Comparison of ENCODE assay signal across 25 cellular contexts in genomic region chr7:49866076-49866735, GRCh38.
DNase-seq lines count a peak whose midpoint lies in the region; ATAC-seq and TF ChIP-seq lines count a peak whose summit lies in the region.
"Had no signal": no experiment of that assay in that cellular context is flagged by ENCODE, and none has a peak within 500 bp of the region (broad histone marks: within the 10 kb centered on the region; RNA-seq: fewer than 3 reads in every experiment).

No MANE protein-coding gene starts in this region.

- TF ChIP-seq EP300 in suprapubic skin (IDR thresholded peaks at IDR 0.05): no peak

- intact Hi-C loops in heart left ventricle (cut with DNase I): no loop called here

- no peaks in the 10 kb centered on the region for H3K27me3 ChIP-seq in RWPE2 (ENCODE audit: insufficient read depth, poor library complexity, severe bottlenecking)
- H3K27me3 ChIP-seq in heart left ventricle: no peaks in the 10 kb centered on the region
- no peaks in the 10 kb centered on the region for H3K27me3 ChIP-seq in suprapubic skin
- H3K27me3 ChIP-seq: pancreas had no signal

- TF ChIP-seq POLR2A in heart left ventricle (IDR thresholded peaks at IDR 0.05): no peak
- no peak for TF ChIP-seq POLR2A in suprapubic skin (IDR thresholded peaks at IDR 0.05)

- peak; percentile 84 for ATAC-seq in RWPE2 (ENCODE audit: low read depth)
- ATAC-seq in heart left ventricle: peak; percentile 65 to 90 (median 78)
- no peak for ATAC-seq in HG02623 (IDR thresholded peaks at IDR 0.05; ENCODE audit: unreplicated experiment)
- ATAC-seq: activated CD8-positive, alpha-beta T cell treated with anti-CD3 and anti-CD28 coated beads, Interleukin-2, amount 10 ng/mL, durations not matched to agents 7 days and 5 days; Panc1; sciatic nerve had no signal

- TF ChIP-seq CTCF in RWPE2 (IDR thresholded peaks at IDR 0.05; ENCODE audit: poor library complexity, severe bottlenecking): no peak
- no peak for TF ChIP-seq CTCF in heart left ventricle (IDR thresholded peaks at IDR 0.05)
- no peak for TF ChIP-seq CTCF in suprapubic skin (IDR thresholded peaks at IDR 0.05)

- H3K4me1 ChIP-seq in RWPE2 (ENCODE audit: insufficient read depth, poor library complexity, severe bottlenecking) (peaks cover 4% of the 10 kb centered on the region), heart left ventricle (peaks cover 0 to 15% (median 5%) of the 10 kb centered on the region in 12 donors), suprapubic skin (peaks cover 12% of the 10 kb centered on the region)
- H3K4me1 ChIP-seq: Caco-2, pancreas had no signal

- H3K27ac ChIP-seq in RWPE2 (ENCODE audit: poor library complexity, severe bottlenecking) (no peak overlapping the region), heart left ventricle (peak overlapping the region in 1 of 12 donors; percentile 21), suprapubic skin (peak overlapping the region; percentile 65)
- H3K27ac ChIP-seq: pancreas, SK-N-MC had no signal

- no peaks in the 10 kb centered on the region for H3K36me3 ChIP-seq in RWPE2 (ENCODE audit: low read depth)
- H3K36me3 ChIP-seq in heart left ventricle: no peaks in the 10 kb centered on the region
- no peaks in the 10 kb centered on the region for H3K36me3 ChIP-seq in suprapubic skin
- H3K36me3 ChIP-seq: pancreas had no signal

- DNase-seq in NCI-H2171 (lab: John Stamatoyannopoulos, UW) (peak; percentile 42), RWPE2 (ENCODE audit: low spot score) (no peak), heart left ventricle (peak in 1 of 5 donors; percentile 41), suprapubic skin (ENCODE audit: low spot score in 2 of 2) (no peak), NAMALWA (ENCODE audit: low spot score) (no peak), SK-N-DZ (ENCODE audit: low spot score) (no peak)
- DNase-seq: activated CD4-positive, CD25-positive, alpha-beta regulatory T cell treated with anti-CD3 and anti-CD28 coated beads, Interleukin-2, amount 50 U/mL, for 72 hours; activated CD8-positive, alpha-beta T cell treated with anti-CD3 and anti-CD28 coated beads, Interleukin-2, amount 10 ng/mL, durations not matched to agents 7 days and 5 days; activated naive CD8-positive, alpha-beta T cell treated with anti-CD3 and anti-CD28 coated beads, Interleukin-2, amount 10 ng/mL, durations not matched to agents 7 days and 5 days; activated T-cell treated with anti-CD3 and anti-CD28 coated beads for 4 hours; Caco-2; dermis blood vessel endothelial cell; Kasumi-1; kidney; MV-4-11; NCI-H146; stimulated activated CD4-positive, alpha-beta T cell treated with anti-CD3 and anti-CD28 coated beads, Interleukin-12 subunit alpha, Interleukin-12 subunit beta, amount 100 ng/mL, for 4 hours; stimulated activated CD4-positive, alpha-beta T cell treated with anti-CD3 and anti-CD28 coated beads, Interleukin-4, amount 100 ng/mL, for 1 hour; trophoblast cell had no signal

- H3K9me3 ChIP-seq in RWPE2 (ENCODE audit: severe bottlenecking) (no peaks in the 10 kb centered on the region), heart left ventricle (peaks cover 0 to 7% (median 0%) of the 10 kb centered on the region in 12 donors), suprapubic skin (peaks cover 3% of the 10 kb centered on the region)
- H3K9me3 ChIP-seq: Caco-2, pancreas had no signal

- 23 to 34% (median 29%) methylated on average over 10 of the region's 10 CpGs for WGBS in heart left ventricle, 4 donors
- WGBS in suprapubic skin: 50% methylated on average over 10 of the region's 10 CpGs

- no peak overlapping the region for H3K4me3 ChIP-seq in RWPE2 (ENCODE audit: severe bottlenecking)
- no peak overlapping the region for H3K4me3 ChIP-seq in heart left ventricle
- H3K4me3 ChIP-seq in suprapubic skin: no peak overlapping the region
- H3K4me3 ChIP-seq: lung, pancreas, SK-N-MC had no signal
